26 cellular contexts compared by ENCODE assay signal in the genomic region with DNA sequence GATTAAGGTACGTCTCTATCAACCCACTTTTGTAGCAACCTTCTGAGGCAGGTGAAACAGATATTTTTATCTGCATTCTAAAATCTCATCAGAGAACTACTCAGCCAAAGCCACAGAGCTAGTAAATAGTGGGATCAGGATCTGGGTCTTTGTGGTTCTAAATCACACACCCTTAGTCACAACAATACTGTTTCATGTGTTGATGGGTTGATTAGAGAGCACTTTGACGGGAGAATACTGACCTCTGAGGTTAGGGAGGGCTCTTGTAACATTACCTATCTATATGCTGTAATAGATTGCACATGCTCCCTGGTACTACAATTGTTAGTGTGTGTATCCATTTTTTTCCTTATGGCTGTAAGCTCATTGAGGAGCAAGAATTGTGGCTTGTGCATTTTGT. TPM values are rescaled to one million over a fixed set of nuclear protein-coding genes. Genes with fewer than 3 reads are reported as not detected.
DNase-seq lines count a peak whose midpoint lies in the region; ATAC-seq and TF ChIP-seq lines count a peak whose summit lies in the region.
"Had no signal": no experiment of that assay in that cellular context is flagged by ENCODE, and none has a peak within 500 bp of the region (broad histone marks: within the 10 kb centered on the region; RNA-seq: fewer than 3 reads in every experiment).

No MANE protein-coding gene starts in this region.

- H3K9me3 Mint-ChIP-seq in stimulated activated naive CD8-positive, alpha-beta T cell treated with anti-CD3 and anti-CD28 coated beads, Interleukin-15, amount 100 ng/mL, for 72 hours, result no peaks in the 10 kb centered on the region
- H3K9me3 Mint-ChIP-seq in progenitor cell of endocrine pancreas (ENCODE audit: low read depth), result peaks cover 5% of the 10 kb centered on the region
- H3K9me3 Mint-ChIP-seq: natural killer cell; stimulated activated naive CD8-positive, alpha-beta T cell treated with anti-CD3 and anti-CD28 coated beads, Interleukin-15, Interleukin-2, amounts not matched to agents 100 ng/mL and 50 ng/mL, for 24 hours had no signal

- H3K27ac Mint-ChIP-seq in stimulated activated naive CD8-positive, alpha-beta T cell treated with anti-CD3 and anti-CD28 coated beads, Interleukin-15, amount 100 ng/mL, for 72 hours, result no peak overlapping the region
- H3K27ac Mint-ChIP-seq in progenitor cell of endocrine pancreas, result no peak overlapping the region
- H3K27ac Mint-ChIP-seq: CD4-positive, alpha-beta memory T cell; GM23338; natural killer cell; stimulated activated naive CD8-positive, alpha-beta T cell treated with anti-CD3 and anti-CD28 coated beads, Interleukin-15, Interleukin-2, amounts not matched to agents 100 ng/mL and 50 ng/mL, for 24 hours; T-helper 17 cell had no signal

- peak overlapping the region; percentile 82 for H3K27ac ChIP-seq in hepatocyte
- no peak overlapping the region for H3K27ac ChIP-seq in trophoblast cell (ENCODE audit: low read depth, low read length)
- H3K27ac ChIP-seq: adrenal gland, pancreas, SJCRH30, tibial artery had no signal

- H3K27me3 ChIP-seq in hepatocyte (no peaks in the 10 kb centered on the region), trophoblast cell (ENCODE audit: insufficient read depth, low read length) (no peaks in the 10 kb centered on the region)
- H3K27me3 ChIP-seq: adrenal gland, pancreas, tibial artery had no signal

- no peak overlapping the region for H3K4me3 ChIP-seq in hepatocyte
- no peak overlapping the region for H3K4me3 ChIP-seq in trophoblast cell (ENCODE audit: low read depth, low read length)
- H3K4me3 ChIP-seq: adrenal gland, GM23338, pancreas, SJCRH30, tibial artery had no signal

- H3K18ac ChIP-seq in trophoblast cell (ENCODE audit: low read length), result no peak overlapping the region

- no peak overlapping the region for H4K8ac ChIP-seq in trophoblast cell (ENCODE audit: low read depth, low read length)

- H3K23ac ChIP-seq in trophoblast cell (ENCODE audit: low read length), result no peak overlapping the region

- H3K9me2 ChIP-seq in hepatocyte (replicated peaks; ENCODE audit: insufficient read depth), result no peaks in the 10 kb centered on the region

- H3K4me1 Mint-ChIP-seq in stimulated activated naive CD8-positive, alpha-beta T cell treated with anti-CD3 and anti-CD28 coated beads, Interleukin-15, amount 100 ng/mL, for 72 hours, result no peaks in the 10 kb centered on the region
- peaks cover 27% of the 10 kb centered on the region for H3K4me1 Mint-ChIP-seq in progenitor cell of endocrine pancreas (ENCODE audit: low read depth)
- H3K4me1 Mint-ChIP-seq: CD4-positive, alpha-beta memory T cell; natural killer cell; T-helper 17 cell had no signal

- no peak overlapping the region for H3K14ac ChIP-seq in trophoblast cell (ENCODE audit: low read length)

- DNase-seq in NCI-H2107 treated with DMSO at 0.1 percent for 48 hours (lab: John Stamatoyannopoulos, UW; ENCODE audit: unreplicated experiment) (peak; percentile 15), NCI-H2107 (lab: John Stamatoyannopoulos, UW) (no peak), SW480 (ENCODE audit: low spot score) (peak; percentile 33), hepatocyte (ENCODE audit: low spot score) (no peak), progenitor cell of endocrine pancreas (ENCODE audit: low spot score, unreplicated experiment) (no peak), NCI-H748 (lab: John Stamatoyannopoulos, UW; ENCODE audit: unreplicated experiment) (no peak), trophoblast cell (no peak)
- DNase-seq in stimulated activated naive CD8-positive, alpha-beta T cell treated with anti-CD3 and anti-CD28 coated beads, Interleukin-15, amount 100 ng/mL, for 72 hours, result no peak
- DNase-seq: 8988T; activated CD8-positive, alpha-beta memory T cell treated with anti-CD3 and anti-CD28 coated beads for 24 hours; activated T-cell treated with anti-CD3 and anti-CD28 coated beads, Interleukin-2, amount 50 U/mL, for 1 hour; adrenal gland; AML-193; CD4-positive, alpha-beta memory T cell; GF-D8; mesenchymal stem cell; natural killer cell; NCI-H524; pancreas; SJCRH30; stimulated activated CD4-positive, alpha-beta T cell treated with anti-CD3 and anti-CD28 coated beads, Interleukin-15, amount 100 ng/mL, for 24 hours; T-helper 17 cell; tibial artery had no signal

- H3K9ac ChIP-seq in trophoblast cell (ENCODE audit: low read length), result no peak overlapping the region

- no peak overlapping the region for H3K4me3 Mint-ChIP-seq in stimulated activated naive CD8-positive, alpha-beta T cell treated with anti-CD3 and anti-CD28 coated beads, Interleukin-15, amount 100 ng/mL, for 72 hours
- no peak overlapping the region for H3K4me3 Mint-ChIP-seq in progenitor cell of endocrine pancreas (ENCODE audit: low read depth)
- H3K4me3 Mint-ChIP-seq: CD4-positive, alpha-beta memory T cell; GM23338; natural killer cell; stimulated activated naive CD8-positive, alpha-beta T cell treated with anti-CD3 and anti-CD28 coated beads, Interleukin-15, Interleukin-2, amounts not matched to agents 100 ng/mL and 50 ng/mL, for 24 hours; T-helper 17 cell had no signal

- no peaks in the 10 kb centered on the region for H3K36me3 Mint-ChIP-seq in progenitor cell of endocrine pancreas (ENCODE audit: insufficient read depth)
- H3K36me3 Mint-ChIP-seq: CD4-positive, alpha-beta memory T cell; natural killer cell had no signal

- H3K4ac ChIP-seq in trophoblast cell (ENCODE audit: low read depth, low read length), result no peak overlapping the region

- TF ChIP-seq CTCF in hepatocyte (IDR thresholded peaks at IDR 0.05; ENCODE audit: poor library complexity) (no peak), progenitor cell of endocrine pancreas (IDR thresholded peaks at IDR 0.05; ENCODE audit: unreplicated experiment) (no peak)

- no peaks in the 10 kb centered on the region for H3K36me3 ChIP-seq in hepatocyte (replicated peaks; ENCODE audit: insufficient read depth, low read depth)
- H3K36me3 ChIP-seq in trophoblast cell (ENCODE audit: control insufficient read depth in 1 of 2, insufficient read depth in 2 of 2, low read length in 2 of 2), result no peaks in the 10 kb centered on the region
- H3K36me3 ChIP-seq: adrenal gland, pancreas, SJCRH30, tibial artery had no signal

- H2AFZ ChIP-seq in hepatocyte (no peak overlapping the region), trophoblast cell (ENCODE audit: insufficient read depth, low read length, poor library complexity) (no peak overlapping the region)
- H2AFZ ChIP-seq: GM23338 had no signal

- no peak overlapping the region for H2AK5ac ChIP-seq in trophoblast cell (ENCODE audit: low read length)

- no peak overlapping the region for H2BK5ac ChIP-seq in trophoblast cell (ENCODE audit: low read depth, low read length, poor library complexity)

- H3K27me3 Mint-ChIP-seq in stimulated activated naive CD8-positive, alpha-beta T cell treated with anti-CD3 and anti-CD28 coated beads, Interleukin-15, amount 100 ng/mL, for 72 hours, result peaks cover 23% of the 10 kb centered on the region
- no peaks in the 10 kb centered on the region for H3K27me3 Mint-ChIP-seq in progenitor cell of endocrine pancreas
- H3K27me3 Mint-ChIP-seq: stimulated activated naive CD8-positive, alpha-beta T cell treated with anti-CD3 and anti-CD28 coated beads, Interleukin-15, Interleukin-2, amounts not matched to agents 100 ng/mL and 50 ng/mL, for 24 hours had no signal

- no peak overlapping the region for H2BK12ac ChIP-seq in trophoblast cell (ENCODE audit: low read length)

- no peak for ATAC-seq in stimulated activated naive CD8-positive, alpha-beta T cell treated with anti-CD3 and anti-CD28 coated beads, Interleukin-15, amount 100 ng/mL, for 72 hours
- ATAC-seq: GM23338, natural killer cell, sciatic nerve, T-helper 17 cell had no signal

- H3K4me1 ChIP-seq in hepatocyte (ENCODE audit: insufficient read depth) (peaks cover 13% of the 10 kb centered on the region), trophoblast cell (ENCODE audit: control insufficient read depth in 1 of 2, insufficient read depth in 2 of 2, low read length in 2 of 2) (peaks cover 0 to 3% of the 10 kb centered on the region in 2 experiments)
- H3K4me1 ChIP-seq: adrenal gland, pancreas, SJCRH30 had no signal

- no peak overlapping the region for H4K12ac ChIP-seq in trophoblast cell (ENCODE audit: low read depth, low read length)

- no peak overlapping the region for H4K91ac ChIP-seq in trophoblast cell (ENCODE audit: low read depth, low read length)

- H4K20me1 ChIP-seq in hepatocyte (ENCODE audit: insufficient read depth, poor library complexity, severe bottlenecking), result no peaks in the 10 kb centered on the region

- H3K9me3 ChIP-seq in hepatocyte (ENCODE audit: low read depth) (peaks cover under 1% of the 10 kb centered on the region), trophoblast cell (ENCODE audit: insufficient read depth, low read depth, low read length) (peaks cover under 1% of the 10 kb centered on the region)
- H3K9me3 ChIP-seq: pancreas, SJCRH30 had no signal

- H3K4me2 ChIP-seq in hepatocyte (no peak overlapping the region), trophoblast cell (ENCODE audit: low read length) (no peak overlapping the region)
- H3K4me2 ChIP-seq: GM23338 had no signal

- WGBS in hepatocyte (ENCODE audit: low lambda C conversion rate, missing lambda C conversion rate), result 55% methylated on average over 2 of the region's 2 CpGs
- no CpG with 5 or more reads among the region's 2 CpGs for WGBS in trophoblast cell (ENCODE audit: extremely low coverage, insufficient coverage, insufficient read length)

- H3K79me1 ChIP-seq in trophoblast cell (ENCODE audit: low read length), result peaks cover 1% of the 10 kb centered on the region

- H2BK120ac ChIP-seq in trophoblast cell (ENCODE audit: insufficient read depth, low read length, poor library complexity), result no peak overlapping the region

- no peaks in the 10 kb centered on the region for H3K79me2 ChIP-seq in hepatocyte
- no peaks in the 10 kb centered on the region for H3K79me2 ChIP-seq in trophoblast cell (ENCODE audit: control insufficient read depth, insufficient read depth, low read length, poor library complexity)

RNA-seq across cellular contexts. Expression of a gene that starts 45.5 kb away (rescaled TPM):
- total RNA-seq in hepatocyte (not detected in 2 replicates), progenitor cell of endocrine pancreas (0.19 and 0.75 TPM in 2 replicates)
- not detected in 2 replicates for polyA plus RNA-seq in hepatocyte
- not detected in 2 replicates for polyA plus RNA-seq in trophoblast cell (2013)
- total RNA-seq: adrenal gland; CD4-positive, alpha-beta memory T cell; GM23338; natural killer cell; pancreas; SJCRH30; T-helper 17 cell had no signal
- polyA plus RNA-seq: adrenal gland; CD4-positive, alpha-beta memory T cell; GM23338; pancreas had no signal

Comparison
In these comparisons a context has a peak if more than half of its experiments do, and no peak if none do; other contexts are left out.
1. DNase-seq: peak in NCI-H2107 treated with DMSO at 0.1 percent for 48 hours (single experiment) and SW480 (single experiment); none in NCI-H2107 (single experiment), hepatocyte (single experiment), stimulated activated naive CD8-positive, alpha-beta T cell treated with anti-CD3 and anti-CD28 coated beads, Interleukin-15, amount 100 ng/mL, for 72 hours (0 of 2), progenitor cell of endocrine pancreas (single experiment), NCI-H748 (single experiment) and trophoblast cell (0 of 2).